In the genomic region with DNA sequence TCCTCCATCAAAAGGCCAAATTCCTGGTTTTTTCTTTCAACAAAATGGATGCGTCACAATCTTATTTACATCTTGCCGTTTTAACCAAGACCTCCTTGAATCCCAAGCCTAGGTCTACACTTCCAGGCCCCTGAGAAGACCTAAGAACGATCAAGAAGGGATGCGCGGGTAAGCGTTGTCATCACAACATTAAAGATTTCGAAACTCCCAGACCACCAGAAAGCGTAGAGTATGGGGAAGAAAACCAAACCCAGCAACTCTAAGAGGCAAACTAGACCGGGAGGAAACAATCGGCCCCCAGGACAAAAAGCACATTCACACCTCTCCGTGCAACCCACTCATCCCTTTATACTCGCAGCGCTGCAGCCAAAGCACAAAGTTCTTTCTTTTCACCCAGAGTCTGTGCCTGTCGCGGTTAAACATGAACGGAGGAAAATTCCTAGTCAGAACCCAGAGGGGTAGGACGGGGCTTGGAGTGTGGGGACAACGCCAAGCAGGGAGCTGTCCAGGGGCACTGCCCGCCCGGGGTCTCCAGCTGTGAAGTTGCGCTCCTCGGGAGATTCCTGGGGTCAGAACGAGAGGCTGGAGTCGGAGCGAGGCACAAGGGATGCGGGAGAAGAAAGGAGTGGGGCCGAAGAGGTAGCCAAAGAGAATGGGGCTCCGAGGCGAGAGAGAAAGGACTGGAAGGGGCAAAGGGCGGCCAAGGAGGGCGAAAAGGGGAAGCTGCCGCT, we compare ENCODE assay signal across 1 cellular context.
A peak's percentile ranks its signal among the peaks of the same experiment; 100 is the strongest.
TF ChIP-seq lines count a peak whose summit lies in the region.

No MANE protein-coding gene starts in this region.

TF ChIP-seq in HEK293, 187 proteins besides CTCF, POLR2A, EP300 and RAD21 (continued from another document):
- TF ChIP-seq, protein P1, sequence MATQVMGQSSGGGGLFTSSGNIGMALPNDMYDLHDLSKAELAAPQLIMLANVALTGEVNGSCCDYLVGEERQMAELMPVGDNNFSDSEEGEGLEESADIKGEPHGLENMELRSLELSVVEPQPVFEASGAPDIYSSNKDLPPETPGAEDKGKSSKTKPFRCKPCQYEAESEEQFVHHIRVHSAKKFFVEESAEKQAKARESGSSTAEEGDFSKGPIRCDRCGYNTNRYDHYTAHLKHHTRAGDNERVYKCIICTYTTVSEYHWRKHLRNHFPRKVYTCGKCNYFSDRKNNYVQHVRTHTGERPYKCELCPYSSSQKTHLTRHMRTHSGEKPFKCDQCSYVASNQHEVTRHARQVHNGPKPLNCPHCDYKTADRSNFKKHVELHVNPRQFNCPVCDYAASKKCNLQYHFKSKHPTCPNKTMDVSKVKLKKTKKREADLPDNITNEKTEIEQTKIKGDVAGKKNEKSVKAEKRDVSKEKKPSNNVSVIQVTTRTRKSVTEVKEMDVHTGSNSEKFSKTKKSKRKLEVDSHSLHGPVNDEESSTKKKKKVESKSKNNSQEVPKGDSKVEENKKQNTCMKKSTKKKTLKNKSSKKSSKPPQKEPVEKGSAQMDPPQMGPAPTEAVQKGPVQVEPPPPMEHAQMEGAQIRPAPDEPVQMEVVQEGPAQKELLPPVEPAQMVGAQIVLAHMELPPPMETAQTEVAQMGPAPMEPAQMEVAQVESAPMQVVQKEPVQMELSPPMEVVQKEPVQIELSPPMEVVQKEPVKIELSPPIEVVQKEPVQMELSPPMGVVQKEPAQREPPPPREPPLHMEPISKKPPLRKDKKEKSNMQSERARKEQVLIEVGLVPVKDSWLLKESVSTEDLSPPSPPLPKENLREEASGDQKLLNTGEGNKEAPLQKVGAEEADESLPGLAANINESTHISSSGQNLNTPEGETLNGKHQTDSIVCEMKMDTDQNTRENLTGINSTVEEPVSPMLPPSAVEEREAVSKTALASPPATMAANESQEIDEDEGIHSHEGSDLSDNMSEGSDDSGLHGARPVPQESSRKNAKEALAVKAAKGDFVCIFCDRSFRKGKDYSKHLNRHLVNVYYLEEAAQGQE (tag by site-specific recombination; IDR thresholded peaks at IDR 0.05) = peak; percentile 99
- TF ChIP-seq ZNF514 (tag by site-specific recombination; IDR thresholded peaks at IDR 0.05) (no peak), ZBTB48 (tag by site-specific recombination; IDR thresholded peaks at IDR 0.05) (no peak; the same call in 1 of the 2 replicates), ZNF335 (tag by site-specific recombination; conservative IDR thresholded peaks at IDR 0.05) (peak; percentile 94), ZNF658 (tag by site-specific recombination; IDR thresholded peaks at IDR 0.05) (no peak), OVOL3 (tag by site-specific recombination; IDR thresholded peaks at IDR 0.05) (no peak), ZNF354C (tag by site-specific recombination; IDR thresholded peaks at IDR 0.05; ENCODE audit: borderline replicate concordance, low read depth) (no peak), ZNF121 (tag by site-specific recombination; IDR thresholded peaks at IDR 0.05) (no peak), ZNF791 (tag by site-specific recombination; IDR thresholded peaks at IDR 0.05) (no peak), KLF8 (tag by site-specific recombination; IDR thresholded peaks at IDR 0.05) (0 out of 2 replicates have a peak, but pooled peaks have one; percentile 59), GLI4 (tag by site-specific recombination; IDR thresholded peaks at IDR 0.05) (no peak), ZSCAN23 (tag by site-specific recombination; IDR thresholded peaks at IDR 0.05) (no peak), ZNF600 (tag by site-specific recombination; IDR thresholded peaks at IDR 0.05) (no peak), GFI1B (tag by site-specific recombination; IDR thresholded peaks at IDR 0.05) (no peak), TCF7L2 (IDR thresholded peaks at IDR 0.05; ENCODE audit: borderline replicate concordance, low read depth, low read length) (no peak), ZIC2 (tag by site-specific recombination; IDR thresholded peaks at IDR 0.05) (peak; percentile 87), IKZF3 (tag by site-specific recombination; IDR thresholded peaks at IDR 0.05) (peak; percentile 11; the same call in 1 of the 2 replicates), KLF7 (tag by site-specific recombination; IDR thresholded peaks at IDR 0.05; ENCODE audit: borderline replicate concordance) (peak; percentile 26; the same call in 1 of the 2 replicates), ZNF292 (tag by site-specific recombination; IDR thresholded peaks at IDR 0.05; ENCODE audit: borderline replicate concordance, low read depth) (no peak), ZFP69B (tag by site-specific recombination; IDR thresholded peaks at IDR 0.05) (no peak), ZNF248 (tag by site-specific recombination; IDR thresholded peaks at IDR 0.05) (no peak)
- TF ChIP-seq, protein P2, sequence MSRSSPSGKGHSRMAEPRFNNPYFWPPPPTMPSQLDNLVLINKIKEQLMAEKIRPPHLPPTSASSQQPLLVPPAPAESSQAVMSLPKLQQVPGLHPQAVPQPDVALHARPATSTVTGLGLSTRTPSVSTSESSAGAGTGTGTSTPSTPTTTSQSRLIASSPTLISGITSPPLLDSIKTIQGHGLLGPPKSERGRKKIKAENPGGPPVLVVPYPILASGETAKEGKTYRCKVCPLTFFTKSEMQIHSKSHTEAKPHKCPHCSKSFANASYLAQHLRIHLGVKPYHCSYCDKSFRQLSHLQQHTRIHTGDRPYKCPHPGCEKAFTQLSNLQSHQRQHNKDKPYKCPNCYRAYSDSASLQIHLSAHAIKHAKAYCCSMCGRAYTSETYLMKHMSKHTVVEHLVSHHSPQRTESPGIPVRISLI (tag by site-specific recombination; IDR thresholded peaks at IDR 0.05) = no peak
- TF ChIP-seq, protein P3, sequence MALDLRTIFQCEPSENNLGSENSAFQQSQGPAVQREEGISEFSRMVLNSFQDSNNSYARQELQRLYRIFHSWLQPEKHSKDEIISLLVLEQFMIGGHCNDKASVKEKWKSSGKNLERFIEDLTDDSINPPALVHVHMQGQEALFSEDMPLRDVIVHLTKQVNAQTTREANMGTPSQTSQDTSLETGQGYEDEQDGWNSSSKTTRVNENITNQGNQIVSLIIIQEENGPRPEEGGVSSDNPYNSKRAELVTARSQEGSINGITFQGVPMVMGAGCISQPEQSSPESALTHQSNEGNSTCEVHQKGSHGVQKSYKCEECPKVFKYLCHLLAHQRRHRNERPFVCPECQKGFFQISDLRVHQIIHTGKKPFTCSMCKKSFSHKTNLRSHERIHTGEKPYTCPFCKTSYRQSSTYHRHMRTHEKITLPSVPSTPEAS (tag by site-specific recombination; IDR thresholded peaks at IDR 0.05) = no peak
- TF ChIP-seq, protein P4, sequence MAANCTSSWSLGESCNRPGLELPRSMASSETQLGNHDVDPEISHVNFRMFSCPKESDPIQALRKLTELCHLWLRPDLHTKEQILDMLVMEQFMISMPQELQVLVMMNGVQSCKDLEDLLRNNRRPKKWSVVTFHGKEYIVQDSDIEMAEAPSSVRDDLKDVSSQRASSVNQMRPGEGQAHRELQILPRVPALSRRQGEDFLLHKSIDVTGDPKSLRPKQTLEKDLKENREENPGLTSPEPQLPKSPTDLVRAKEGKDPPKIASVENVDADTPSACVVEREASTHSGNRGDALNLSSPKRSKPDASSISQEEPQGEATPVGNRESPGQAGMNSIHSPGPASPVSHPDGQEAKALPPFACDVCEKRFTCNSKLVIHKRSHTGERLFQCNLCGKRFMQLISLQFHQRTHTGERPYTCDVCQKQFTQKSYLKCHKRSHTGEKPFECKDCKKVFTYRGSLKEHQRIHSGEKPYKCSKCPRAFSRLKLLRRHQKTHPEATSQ (tag by site-specific recombination; IDR thresholded peaks at IDR 0.05) = no peak
